Comparison of ENCODE assay signal across 1 cellular context in the genomic region with DNA sequence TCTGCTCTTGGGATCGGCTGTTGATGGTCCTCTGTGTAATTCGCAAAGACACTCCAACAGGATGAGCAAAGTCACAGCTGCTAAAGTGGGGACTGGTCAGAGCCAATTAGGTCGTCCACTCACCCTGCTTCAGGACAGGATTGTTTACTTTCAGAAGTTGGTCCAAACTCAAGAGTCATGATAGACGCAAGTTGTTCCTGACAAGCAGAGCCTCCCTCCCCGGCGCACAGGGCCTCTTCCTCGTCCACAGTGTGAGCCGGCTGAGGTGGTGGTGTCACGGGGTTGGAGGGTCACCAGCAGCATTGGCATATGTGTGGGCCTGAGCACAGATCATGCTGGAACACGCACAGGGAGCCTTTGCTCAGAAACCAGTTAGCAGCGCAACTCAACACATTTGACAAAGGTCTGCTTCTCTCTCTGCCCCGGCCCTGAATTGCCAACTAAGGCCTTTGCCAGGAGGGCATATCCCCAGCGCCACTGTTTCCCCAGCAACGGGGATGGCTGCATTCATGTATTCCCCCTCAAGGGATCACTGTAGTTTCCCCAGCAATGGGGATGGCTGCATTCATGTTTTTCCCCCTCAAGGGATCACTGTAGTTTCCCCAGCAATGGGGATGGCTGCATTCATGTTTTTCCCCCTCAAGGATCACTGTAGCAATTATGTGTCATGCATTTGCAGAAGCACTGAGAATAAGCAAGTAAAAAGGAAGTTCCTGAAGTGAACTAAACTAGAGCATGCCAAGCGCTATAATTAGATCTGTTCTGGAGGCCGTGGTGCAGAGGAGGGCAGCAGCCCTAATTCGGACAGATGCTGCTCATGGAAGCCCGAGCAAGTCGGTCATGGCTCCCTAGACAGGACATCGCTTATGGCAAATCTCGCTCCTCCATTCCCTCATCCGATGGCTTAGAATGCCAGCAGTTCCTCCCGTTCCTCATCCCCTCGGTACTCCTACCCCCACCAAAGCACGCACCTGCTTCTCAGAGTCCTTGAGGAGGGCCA.
TF ChIP-seq lines count a peak whose summit lies in the region.

No MANE protein-coding gene starts in this region.

TF ChIP-seq in SK-N-SH treated with all-trans-retinoic acid at 6 μM for 48 hours, 23 proteins besides CTCF, POLR2A, EP300 and RAD21 (continued from another document):
- TF ChIP-seq, protein P1, sequence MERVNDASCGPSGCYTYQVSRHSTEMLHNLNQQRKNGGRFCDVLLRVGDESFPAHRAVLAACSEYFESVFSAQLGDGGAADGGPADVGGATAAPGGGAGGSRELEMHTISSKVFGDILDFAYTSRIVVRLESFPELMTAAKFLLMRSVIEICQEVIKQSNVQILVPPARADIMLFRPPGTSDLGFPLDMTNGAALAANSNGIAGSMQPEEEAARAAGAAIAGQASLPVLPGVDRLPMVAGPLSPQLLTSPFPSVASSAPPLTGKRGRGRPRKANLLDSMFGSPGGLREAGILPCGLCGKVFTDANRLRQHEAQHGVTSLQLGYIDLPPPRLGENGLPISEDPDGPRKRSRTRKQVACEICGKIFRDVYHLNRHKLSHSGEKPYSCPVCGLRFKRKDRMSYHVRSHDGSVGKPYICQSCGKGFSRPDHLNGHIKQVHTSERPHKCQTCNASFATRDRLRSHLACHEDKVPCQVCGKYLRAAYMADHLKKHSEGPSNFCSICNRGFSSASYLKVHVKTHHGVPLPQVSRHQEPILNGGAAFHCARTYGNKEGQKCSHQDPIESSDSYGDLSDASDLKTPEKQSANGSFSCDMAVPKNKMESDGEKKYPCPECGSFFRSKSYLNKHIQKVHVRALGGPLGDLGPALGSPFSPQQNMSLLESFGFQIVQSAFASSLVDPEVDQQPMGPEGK (CRISPR knock-in tag; IDR thresholded peaks at IDR 0.05; ENCODE audit: borderline replicate concordance), result no peak
- TF ChIP-seq ZNF8 (CRISPR knock-in tag; IDR thresholded peaks at IDR 0.05), result no peak
- no peak for TF ChIP-seq PPARA (CRISPR knock-in tag; IDR thresholded peaks at IDR 0.05; ENCODE audit: borderline replicate concordance)
- TF ChIP-seq TOX (CRISPR knock-in tag; IDR thresholded peaks at IDR 0.05; ENCODE audit: borderline replicate concordance), result no peak
- no peak for TF ChIP-seq OSR1 (CRISPR knock-in tag; IDR thresholded peaks at IDR 0.05)
- TF ChIP-seq, protein P2, sequence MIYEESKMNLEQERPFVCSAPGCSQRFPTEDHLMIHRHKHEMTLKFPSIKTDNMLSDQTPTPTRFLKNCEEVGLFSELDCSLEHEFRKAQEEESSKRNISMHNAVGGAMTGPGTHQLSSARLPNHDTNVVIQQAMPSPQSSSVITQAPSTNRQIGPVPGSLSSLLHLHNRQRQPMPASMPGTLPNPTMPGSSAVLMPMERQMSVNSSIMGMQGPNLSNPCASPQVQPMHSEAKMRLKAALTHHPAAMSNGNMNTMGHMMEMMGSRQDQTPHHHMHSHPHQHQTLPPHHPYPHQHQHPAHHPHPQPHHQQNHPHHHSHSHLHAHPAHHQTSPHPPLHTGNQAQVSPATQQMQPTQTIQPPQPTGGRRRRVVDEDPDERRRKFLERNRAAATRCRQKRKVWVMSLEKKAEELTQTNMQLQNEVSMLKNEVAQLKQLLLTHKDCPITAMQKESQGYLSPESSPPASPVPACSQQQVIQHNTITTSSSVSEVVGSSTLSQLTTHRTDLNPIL (CRISPR knock-in tag; IDR thresholded peaks at IDR 0.05; ENCODE audit: low read depth), result no peak
- TF ChIP-seq ZNF565 (CRISPR knock-in tag; conservative IDR thresholded peaks at IDR 0.05; ENCODE audit: low read depth), result no peak
- TF ChIP-seq, protein P3, sequence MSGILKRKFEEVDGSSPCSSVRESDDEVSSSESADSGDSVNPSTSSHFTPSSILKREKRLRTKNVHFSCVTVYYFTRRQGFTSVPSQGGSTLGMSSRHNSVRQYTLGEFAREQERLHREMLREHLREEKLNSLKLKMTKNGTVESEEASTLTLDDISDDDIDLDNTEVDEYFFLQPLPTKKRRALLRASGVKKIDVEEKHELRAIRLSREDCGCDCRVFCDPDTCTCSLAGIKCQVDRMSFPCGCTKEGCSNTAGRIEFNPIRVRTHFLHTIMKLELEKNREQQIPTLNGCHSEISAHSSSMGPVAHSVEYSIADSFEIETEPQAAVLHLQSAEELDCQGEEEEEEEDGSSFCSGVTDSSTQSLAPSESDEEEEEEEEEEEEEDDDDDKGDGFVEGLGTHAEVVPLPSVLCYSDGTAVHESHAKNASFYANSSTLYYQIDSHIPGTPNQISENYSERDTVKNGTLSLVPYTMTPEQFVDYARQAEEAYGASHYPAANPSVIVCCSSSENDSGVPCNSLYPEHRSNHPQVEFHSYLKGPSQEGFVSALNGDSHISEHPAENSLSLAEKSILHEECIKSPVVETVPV (CRISPR knock-in tag; IDR thresholded peaks at IDR 0.05), result no peak
- no peak for TF ChIP-seq TCF4 (CRISPR knock-in tag; IDR thresholded peaks at IDR 0.05; ENCODE audit: borderline replicate concordance)
- TF ChIP-seq, protein P4, sequence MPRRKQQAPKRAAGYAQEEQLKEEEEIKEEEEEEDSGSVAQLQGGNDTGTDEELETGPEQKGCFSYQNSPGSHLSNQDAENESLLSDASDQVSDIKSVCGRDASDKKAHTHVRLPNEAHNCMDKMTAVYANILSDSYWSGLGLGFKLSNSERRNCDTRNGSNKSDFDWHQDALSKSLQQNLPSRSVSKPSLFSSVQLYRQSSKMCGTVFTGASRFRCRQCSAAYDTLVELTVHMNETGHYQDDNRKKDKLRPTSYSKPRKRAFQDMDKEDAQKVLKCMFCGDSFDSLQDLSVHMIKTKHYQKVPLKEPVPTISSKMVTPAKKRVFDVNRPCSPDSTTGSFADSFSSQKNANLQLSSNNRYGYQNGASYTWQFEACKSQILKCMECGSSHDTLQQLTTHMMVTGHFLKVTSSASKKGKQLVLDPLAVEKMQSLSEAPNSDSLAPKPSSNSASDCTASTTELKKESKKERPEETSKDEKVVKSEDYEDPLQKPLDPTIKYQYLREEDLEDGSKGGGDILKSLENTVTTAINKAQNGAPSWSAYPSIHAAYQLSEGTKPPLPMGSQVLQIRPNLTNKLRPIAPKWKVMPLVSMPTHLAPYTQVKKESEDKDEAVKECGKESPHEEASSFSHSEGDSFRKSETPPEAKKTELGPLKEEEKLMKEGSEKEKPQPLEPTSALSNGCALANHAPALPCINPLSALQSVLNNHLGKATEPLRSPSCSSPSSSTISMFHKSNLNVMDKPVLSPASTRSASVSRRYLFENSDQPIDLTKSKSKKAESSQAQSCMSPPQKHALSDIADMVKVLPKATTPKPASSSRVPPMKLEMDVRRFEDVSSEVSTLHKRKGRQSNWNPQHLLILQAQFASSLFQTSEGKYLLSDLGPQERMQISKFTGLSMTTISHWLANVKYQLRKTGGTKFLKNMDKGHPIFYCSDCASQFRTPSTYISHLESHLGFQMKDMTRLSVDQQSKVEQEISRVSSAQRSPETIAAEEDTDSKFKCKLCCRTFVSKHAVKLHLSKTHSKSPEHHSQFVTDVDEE (CRISPR knock-in tag; IDR thresholded peaks at IDR 0.05), result no peak
- TF ChIP-seq GLIS3 (CRISPR knock-in tag; IDR thresholded peaks at IDR 0.05), result no peak
- TF ChIP-seq ZNF70 (CRISPR knock-in tag; IDR thresholded peaks at IDR 0.05), result no peak
- TF ChIP-seq ZC3H10 (CRISPR knock-in tag; IDR thresholded peaks at IDR 0.05), result no peak
